ENCODE assay signal across 24 cellular contexts in genomic region chr15:92385096-92385495, GRCh38. TPM values are rescaled to one million over a fixed set of nuclear protein-coding genes. Genes with fewer than 3 reads are reported as not detected.
DNase-seq lines count a peak whose midpoint lies in the region; ATAC-seq, FAIRE-seq and TF ChIP-seq lines count a peak whose summit lies in the region.
"Had no signal": no experiment of that assay in that cellular context is flagged by ENCODE, and none has a peak within 500 bp of the region (broad histone marks: within the 10 kb centered on the region; RNA-seq: fewer than 3 reads in every experiment).

No MANE protein-coding gene starts in this region.

- H3K18ac ChIP-seq in H1 (ENCODE audit: extremely low read depth, low read length) = no peak overlapping the region

- H2AFZ ChIP-seq in H1 (ENCODE audit: low read length) = 0 out of 2 replicates have a peak overlapping the region, but pooled peaks have one; percentile 7

- peaks cover 0 to 2% (median under 1%) of the 10 kb centered on the region in 4 experiments; a peak in 2 of 7 replicates for H3K27me3 ChIP-seq in H1 (replicated peaks in 1 of 4; ENCODE audit: control insufficient read depth in 3 of 4, extremely low read depth in 1 of 4, insufficient read depth in 3 of 4, low read length in 3 of 4)
- H3K27me3 ChIP-seq: ascending aorta had no signal

- no peak overlapping the region for H2AK5ac ChIP-seq in H1 (ENCODE audit: low read depth, low read length)

- POLR2A ChIA-PET in H1 (lab: Charles Lee; ENCODE audit: partially characterized antibody) = no interaction called here

- H3K23me2 ChIP-seq in H1 (ENCODE audit: low read depth, low read length) = no peaks in the 10 kb centered on the region

- no peak for TF ChIP-seq RAD21 in H1 (IDR thresholded peaks at IDR 0.05 in 1 of 2, conservative IDR thresholded peaks at IDR 0.05 in 1 of 2; ENCODE audit: low read depth in 2 of 2, low read length in 2 of 2)

- no peak overlapping the region for H2BK12ac ChIP-seq in H1 (ENCODE audit: low read depth, low read length)

- no peak overlapping the region for H3K56ac ChIP-seq in H1 (replicated peaks; ENCODE audit: insufficient read length, low read depth, low read length)

- no peak overlapping the region for H3K4ac ChIP-seq in H1 (replicated peaks; ENCODE audit: insufficient read length, low read depth, low read length)

- no peaks in the 10 kb centered on the region for H3K36me3 ChIP-seq in H1 (ENCODE audit: control insufficient read depth in 2 of 4, insufficient read depth in 4 of 4, low read length in 3 of 4)
- H3K36me3 ChIP-seq: ascending aorta, prostate gland, SJCRH30 had no signal

- H3K79me1 ChIP-seq in H1 (ENCODE audit: low read depth, low read length) = no peaks in the 10 kb centered on the region

- TF ChIP-seq POLR2A in H1 (IDR thresholded peaks at IDR 0.05; ENCODE audit: control extremely low read depth in 1 of 2, low read depth in 2 of 2, low read length in 2 of 2) = no peak

- FAIRE-seq in H1 (lab: Jason Lieb, UNC) (no peak), RCC 7860 (lab: Jason Lieb, UNC) (no peak)
- FAIRE-seq: GM19239, H54, kidney had no signal

- ATAC-seq in HG02763 (IDR thresholded peaks at IDR 0.05; ENCODE audit: unreplicated experiment) = no peak
- ATAC-seq: activated T-cell treated with anti-CD3 and anti-CD28 coated beads, Interleukin-2, amount 50 U/mL, for 4 hours had no signal

- no peak overlapping the region for H3K23ac ChIP-seq in H1 (ENCODE audit: insufficient read length)

- CTCF ChIA-PET in H1 (lab: Charles Lee; ENCODE audit: partially characterized antibody) = interaction anchor here (0.5 to 3.0 kb wide), 18 partner anchors 15 to 324 kb away, joined by 3 to 17 read pairs (median 3); no protein-coding TSS in a partner anchor

- H3K79me2 ChIP-seq in H1 (ENCODE audit: control insufficient read depth in 1 of 2, insufficient read depth in 2 of 2, low read length in 2 of 2) = no peaks in the 10 kb centered on the region

- H3K9me3 ChIP-seq in H1 (ENCODE audit: insufficient read depth in 2 of 2, low read depth in 1 of 2, low read length in 1 of 2) = no peaks in the 10 kb centered on the region
- H3K9me3 ChIP-seq: ascending aorta, prostate gland, SJCRH30 had no signal

- H3K27ac ChIP-seq in H1 (ENCODE audit: low read depth, low read length) = no peak overlapping the region
- H3K27ac ChIP-seq: ascending aorta, prostate gland, SJCRH30 had no signal

- no peak overlapping the region for H2BK20ac ChIP-seq in H1 (ENCODE audit: low read length)

- H4K20me1 ChIP-seq in H1 (replicated peaks in 1 of 2; ENCODE audit: control insufficient read depth in 1 of 2, insufficient read depth in 2 of 2, low read length in 2 of 2) = no peaks in the 10 kb centered on the region

- TF ChIP-seq CTCF in H1 (IDR thresholded peaks at IDR 0.05; ENCODE audit: control extremely low read depth in 1 of 3, insufficient read depth in 1 of 3, low read depth in 1 of 3, low read length in 3 of 3) = no peak

- no peak overlapping the region for H2BK120ac ChIP-seq in H1 (replicated peaks; ENCODE audit: low read depth, low read length)

- H3K4me1 ChIP-seq in H1 (replicated peaks in 1 of 4; ENCODE audit: control insufficient read depth in 3 of 4, insufficient read depth in 4 of 4, low read length in 3 of 4) = peaks cover 0 to 3% (median 0%) of the 10 kb centered on the region in 4 experiments; a peak in 1 of 7 replicates
- H3K4me1 ChIP-seq: ascending aorta, prostate gland, SJCRH30 had no signal

- H4K5ac ChIP-seq in H1 (ENCODE audit: insufficient read length, low read depth, low read length) = no peak overlapping the region

- H4K91ac ChIP-seq in H1 (replicated peaks; ENCODE audit: insufficient read length, low read length) = no peak overlapping the region

- 96% methylated on average over 2 of the region's 2 CpGs; no CpG with 5 or more reads in 1 of the 2 experiments for WGBS in H1 (ENCODE audit: extremely low coverage in 1 of 2, insufficient coverage in 1 of 2, insufficient read length in 1 of 2, insufficient replicate concordance in 2 of 2, low coverage in 1 of 2, low lambda C conversion rate in 2 of 2, missing lambda C conversion rate in 1 of 2), 2 experiments

- H2BK15ac ChIP-seq in H1 (ENCODE audit: low read length) = no peak overlapping the region

- no peak overlapping the region for H3K14ac ChIP-seq in H1 (ENCODE audit: insufficient read length)

- no peak overlapping the region for H3K4me2 ChIP-seq in H1 (ENCODE audit: insufficient read depth in 1 of 2, low read depth in 2 of 2, low read length in 2 of 2)

- no peak for TF ChIP-seq EP300 in H1 (IDR thresholded peaks at IDR 0.05; ENCODE audit: borderline replicate concordance in 1 of 2, low read depth in 2 of 2, low read length in 2 of 2)

- no peak overlapping the region for H2BK5ac ChIP-seq in H1 (ENCODE audit: low read depth, low read length)

- no peak overlapping the region for H4K8ac ChIP-seq in H1 (ENCODE audit: extremely low read depth, insufficient read depth, low read length)

- DNase-seq in Daoy (ENCODE audit: low read depth) = peak; percentile 76
- peak; percentile 30 for DNase-seq in NCI-H460 (ENCODE audit: extremely low read depth, low read depth)
- no peak for DNase-seq in H1 (ENCODE audit: low read depth in 1 of 2, low spot score in 2 of 2)
- DNase-seq in myocyte (ENCODE audit: low read depth) = peak; percentile 77
- no peak for DNase-seq in ureter (ENCODE audit: low spot score)
- no peak for DNase-seq in RCC 7860 (ENCODE audit: low spot score)
- DNase-seq in COLO668 (lab: John Stamatoyannopoulos, UW; ENCODE audit: unreplicated experiment) = no peak
- DNase-seq: activated B cell treated with CpG ODN at 0.5 μM for 24 hours; activated CD4-positive, alpha-beta memory T cell treated with anti-CD3 and anti-CD28 coated beads for 36 hours; activated naive CD4-positive, alpha-beta T cell treated with anti-CD3 and anti-CD28 coated beads, Interleukin-2, amount 10 ng/mL, durations not matched to agents 7 days and 5 days; activated T-cell treated with anti-CD3 and anti-CD28 coated beads, Interleukin-2, amount 50 U/mL, for 4 hours; hypothalamus; kidney; NCI-H1417 treated with DMSO at 0.1 percent for 48 hours; NCI-H2171; SJCRH30; stimulated activated CD8-positive, alpha-beta memory T cell treated with anti-CD3 and anti-CD28 coated beads, Interleukin-4, amount 100 ng/mL, for 48 hours had no signal

- H3K9ac ChIP-seq in H1 (replicated peaks in 1 of 4; ENCODE audit: extremely low read depth in 1 of 4, low read depth in 3 of 4, low read length in 3 of 4) = no peak overlapping the region

- no peak overlapping the region for H3K4me3 ChIP-seq in H1 (ENCODE audit: extremely low read depth in 1 of 4, insufficient read depth in 2 of 4, low read depth in 3 of 4, low read length in 4 of 4)
- H3K4me3 ChIP-seq: ascending aorta, prostate gland, SJCRH30 had no signal

TF ChIP-seq in H1, 55 proteins besides CTCF, POLR2A, EP300 and RAD21:
- TF ChIP-seq RXRA (IDR thresholded peaks at IDR 0.05; ENCODE audit: insufficient read depth, low read depth, low read length) (no peak), TAF7 (optimal IDR thresholded peaks at IDR 0.05; ENCODE audit: borderline replicate concordance, low read depth, low read length) (no peak), ZNF274 (IDR thresholded peaks at IDR 0.05; ENCODE audit: borderline replicate concordance, extremely low read depth, low read length) (no peak), NANOG (IDR thresholded peaks at IDR 0.05; ENCODE audit: insufficient read depth, low read depth, low read length, poor library complexity, severe bottlenecking) (no peak), SRF (IDR thresholded peaks at IDR 0.05; ENCODE audit: low read depth, low read length) (no peak), KDM4A (IDR thresholded peaks at IDR 0.05; ENCODE audit: low read depth, low read length, severe bottlenecking) (no peak), YY1 (IDR thresholded peaks at IDR 0.05; ENCODE audit: low read depth, low read length) (no peak), HDAC6 (IDR thresholded peaks at IDR 0.05; ENCODE audit: low read depth, low read length) (no peak), SIRT6 (IDR thresholded peaks at IDR 0.05; ENCODE audit: low read length) (no peak), TAF1 (IDR thresholded peaks at IDR 0.05; ENCODE audit: low read depth, low read length) (no peak), JUND (IDR thresholded peaks at IDR 0.05; ENCODE audit: low read length) (no peak), ATF2 (IDR thresholded peaks at IDR 0.05; ENCODE audit: low read length) (no peak), PHF8 (conservative IDR thresholded peaks at IDR 0.05; ENCODE audit: low read depth, low read length) (no peak), BRCA1 (IDR thresholded peaks at IDR 0.05; ENCODE audit: low read depth, low read length) (no peak), TCF12 (IDR thresholded peaks at IDR 0.05; ENCODE audit: low read depth, low read length) (no peak), CEBPB (IDR thresholded peaks at IDR 0.05; ENCODE audit: low read depth, low read length) (no peak)
TF ChIP-seq in H1: peak in this region for 0.

RNA-seq across cellular contexts. Expression of gene ST8SIA2, which starts 8.6 kb away (rescaled TPM):
- 2.9 and 6.4 TPM in 2 replicates for total RNA-seq in Daoy (2014; rRNA removed; shearing (Covaris generic))
- 1.9 and 2.6 TPM in 2 replicates for total RNA-seq in NCI-H460 (2014; rRNA removed; shearing (Covaris generic))
- 2.2 and 6.5 TPM in 2 replicates for polyA plus RNA-seq in NCI-H460 (2014; cell fraction: nucleus; rRNA removed)
- 3.2 and 4.5 TPM in 2 replicates for total RNA-seq in H1 (2021; fragmentation: NEBNext Ultra II Directional; extraction: Animal tissue kit (Norgen Biotek cat#: 25700))
- 3.0 and 4.4 TPM in 2 replicates for polyA plus RNA-seq in H1 (2011; rRNA removed)
- polyA plus RNA-seq in H1 (2011; cell fraction: cytosol; rRNA removed) = 2.0 TPM
- polyA plus RNA-seq in H1 (2011; cell fraction: nucleus; rRNA removed) = 5.9 TPM
- 2.6 to 4.5 TPM (median 3.3 TPM) in 4 replicates for polyA plus RNA-seq in H1 (2012, experiment 1 of 2)
- polyA plus RNA-seq in H1 (2012, experiment 2 of 2) = 2.2 TPM
- 2.8 TPM for polyA plus RNA-seq in H1 (2013, experiment 1 of 2)
- polyA plus RNA-seq in H1 (2013, experiment 2 of 2) = 3.5 TPM
- polyA minus RNA-seq in H1 (2011; rRNA and poly(A)+ RNA removed) = 2.2 and 3.7 TPM in 2 replicates
- polyA minus RNA-seq in H1 (2011; cell fraction: cytosol; rRNA and poly(A)+ RNA removed) = 1.5 TPM
- polyA minus RNA-seq in H1 (2011; cell fraction: nucleus; rRNA and poly(A)+ RNA removed) = 4.5 TPM
- total RNA-seq in myocyte (28.6 and 30.8 TPM in 2 replicates), ureter (not detected)
- polyA plus RNA-seq in myocyte (2012) = 25.6 TPM
- total RNA-seq: activated B cell treated with CpG ODN at 0.5 μM for 24 hours; activated CD4-positive, alpha-beta memory T cell treated with anti-CD3 and anti-CD28 coated beads for 36 hours; activated T-cell treated with anti-CD3 and anti-CD28 coated beads, Interleukin-2, amount 50 U/mL, for 4 hours; ascending aorta; mesenteric fat pad; T-helper 2 cell treated with Interferon-gamma antibody and Interleukin-4, amounts not matched to agents 100 ng/mL and 5 ng/mL, for 36 hours had no signal

Comparison
In these comparisons a context has a peak if more than half of its experiments do, and no peak if none do; other contexts are left out.
1. DNase-seq: peak in Daoy (single experiment), NCI-H460 (single experiment) and myocyte (single experiment); none in H1 (0 of 2), ureter (single experiment), RCC 7860 (single experiment) and COLO668 (single experiment).